In the genomic region with DNA sequence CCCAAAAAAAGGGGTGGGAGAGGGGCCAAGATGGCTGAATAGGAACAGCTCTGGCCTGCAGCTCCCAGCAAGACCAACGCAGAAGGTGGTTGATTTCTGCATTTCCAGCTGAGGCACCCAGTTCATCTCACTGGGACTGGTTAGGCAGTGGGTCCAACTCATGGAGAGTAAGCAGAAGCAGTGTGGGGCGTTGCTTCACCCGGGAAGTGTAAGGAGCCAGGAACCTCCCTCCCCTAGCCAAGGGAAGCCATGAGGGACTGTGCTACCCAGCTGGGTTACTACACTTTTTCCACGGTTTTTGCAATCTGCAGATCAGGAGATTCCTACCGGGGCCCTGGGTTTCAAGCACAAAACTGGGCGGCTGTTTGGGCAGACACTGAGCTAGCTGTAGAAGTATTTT, we compare ENCODE assay signal across 9 cellular contexts.
"Had no signal": no experiment of that assay in that cellular context is flagged by ENCODE, and none has a peak within 500 bp of the region (broad histone marks: within the 10 kb centered on the region; RNA-seq: fewer than 3 reads in every experiment).

No MANE protein-coding gene starts in this region.

- H2AFZ ChIP-seq: GM23248 had no signal

- H3K27ac ChIP-seq: GM23248, HL-60, KMS-11 had no signal

- H3K4me2 ChIP-seq: KMS-11 had no signal

- DNase-seq: GM23248, H9, HCEC 1CT, IMR-90, KBM-7 had no signal

- H3K4me3 ChIP-seq: GM23248 had no signal

- FAIRE-seq: H1, H54 had no signal

- H3K9ac ChIP-seq: GM23248, KMS-11 had no signal
